In genomic region chr6:36546664-36546957, GRCh38 we compare ENCODE assay signal across 8 cellular contexts. TPM values are rescaled to one million over a fixed set of nuclear protein-coding genes. Genes with fewer than 3 reads are reported as not detected.
DNase-seq lines count a peak whose midpoint lies in the region; TF ChIP-seq lines count a peak whose summit lies in the region.

No MANE protein-coding gene starts in this region.

- H3K27me3 Mint-ChIP-seq in T-helper 2 cell treated with Interferon-gamma antibody and Interleukin-4, amounts not matched to agents 5 μg/mL and 100 μg/mL, for 36 hours (ENCODE audit: low read depth) = no peaks in the 10 kb centered on the region

- H3K9me3 ChIP-seq in sigmoid colon = no peaks in the 10 kb centered on the region

- peaks cover 42% of the 10 kb centered on the region for H3K4me1 Mint-ChIP-seq in T-helper 2 cell treated with Interferon-gamma antibody and Interleukin-4, amounts not matched to agents 5 μg/mL and 100 μg/mL, for 36 hours (ENCODE audit: low read depth)

- in situ Hi-C loops in ACHN (cut with HindIII; ENCODE audit: low pct_ligation_motif_present, low pct_unique_long_range_greater_than_20kb, low sequenced_read_pairs) = no loop called here

- no peaks in the 10 kb centered on the region for H3K27me3 ChIP-seq in H7 (ENCODE audit: control insufficient read depth, insufficient read depth, low read length)
- H3K27me3 ChIP-seq in sigmoid colon = no peaks in the 10 kb centered on the region

- no peak for DNase-seq in H7
- peak; percentile 15 for DNase-seq in T-helper 2 cell treated with Interferon-gamma antibody and Interleukin-4, amounts not matched to agents 5 μg/mL and 100 μg/mL, for 36 hours (ENCODE audit: low spot score)
- peak; percentile 75 for DNase-seq in cardiac septum (ENCODE audit: low spot score)
- no peak for DNase-seq in sigmoid colon
- no peak for DNase-seq in NCI-H345 (lab: John Stamatoyannopoulos, UW)
- DNase-seq in DMS 273 treated with DMSO at 0.1 percent for 48 hours (lab: John Stamatoyannopoulos, UW) = no peak
- no peak for DNase-seq in ACHN
- no peak for DNase-seq in activated gamma-delta T cell (lab: John Stamatoyannopoulos, UW)

- peaks cover 23% of the 10 kb centered on the region for H3K36me3 Mint-ChIP-seq in T-helper 2 cell treated with Interferon-gamma antibody and Interleukin-4, amounts not matched to agents 5 μg/mL and 100 μg/mL, for 36 hours (ENCODE audit: low read depth)

- 0 to 1% methylated on average over 6 of the region's 6 CpGs for WGBS in sigmoid colon, 2 donors

- H3K4me3 ChIP-seq in H7 (ENCODE audit: insufficient read depth, low read depth, low read length) = peak overlapping the region; percentile 88
- peak overlapping the region; percentile 90 to 99 (median 97) for H3K4me3 ChIP-seq in sigmoid colon

- intact Hi-C loops in cardiac septum (cut with DNase I) = loop anchor here (2.0 kb wide), 3 partner anchors 48 to 132 kb away; partner anchors contain the start of genes CDKN1A, KCTD20, PXT1 and SRSF3
- intact Hi-C loops in sigmoid colon (cut with DNase I) = loop anchor here (2.0 to 5.0 kb wide), 4 partner anchors 32 to 134 kb away; partner anchors contain the start of genes KCTD20 and PXT1

- no peak for TF ChIP-seq CTCF in sigmoid colon (IDR thresholded peaks at IDR 0.05)

- H3K4me3 Mint-ChIP-seq in T-helper 2 cell treated with Interferon-gamma antibody and Interleukin-4, amounts not matched to agents 5 μg/mL and 100 μg/mL, for 36 hours = peak overlapping the region; percentile 97

- H3K27ac Mint-ChIP-seq in T-helper 2 cell treated with Interferon-gamma antibody and Interleukin-4, amounts not matched to agents 5 μg/mL and 100 μg/mL, for 36 hours = peak overlapping the region; percentile 95

- H3K27ac ChIP-seq in sigmoid colon = peak overlapping the region; percentile 95 to 100 (median 99)

- H3K9me3 Mint-ChIP-seq in T-helper 2 cell treated with Interferon-gamma antibody and Interleukin-4, amounts not matched to agents 5 μg/mL and 100 μg/mL, for 36 hours = no peaks in the 10 kb centered on the region

- no peak for TF ChIP-seq EP300 in sigmoid colon (IDR thresholded peaks at IDR 0.05)

- TF ChIP-seq POLR2A in sigmoid colon (IDR thresholded peaks at IDR 0.05) = no peak

- H3K36me3 ChIP-seq in H7 (replicated peaks; ENCODE audit: control insufficient read depth, insufficient read depth, low read length) (no peaks in the 10 kb centered on the region), sigmoid colon (no peaks in the 10 kb centered on the region)

- peaks cover 0 to 52% (median 45%) of the 10 kb centered on the region in 4 donors for H3K4me1 ChIP-seq in sigmoid colon

RNA-seq across cellular contexts. Expression of gene STK38, which starts 0.7 kb away (rescaled TPM):
- 7.6 and 8.7 TPM in 2 replicates for total RNA-seq in H7 (2014; rRNA removed; shearing (Covaris generic))
- total RNA-seq in cardiac septum (31.6 TPM), sigmoid colon (10 to 100 TPM; 25.8 to 46.3 (median 33.1) TPM)
- 10 to 100 TPM; 33.6 to 47.8 (median 42.1) TPM for polyA plus RNA-seq in sigmoid colon

RNA-seq across cellular contexts. Expression of gene SRSF3, which starts 47.6 kb away (rescaled TPM):
- total RNA-seq in H7 (2014; rRNA removed; shearing (Covaris generic)) = 111 and 171 TPM in 2 replicates
- total RNA-seq in cardiac septum = 148 TPM
- 100 to 1,000 TPM; 101 to 168 (median 122) TPM for total RNA-seq in sigmoid colon
- polyA plus RNA-seq in sigmoid colon = 100 to 1,000 TPM; 144 to 292 (median 165) TPM

Comparison
In these comparisons a context has a peak if more than half of its experiments do, and no peak if none do; other contexts are left out.
1. DNase-seq: peak in T-helper 2 cell treated with Interferon-gamma antibody and Interleukin-4, amounts not matched to agents 5 μg/mL and 100 μg/mL, for 36 hours (single experiment) and cardiac septum (single experiment); none in H7 (single experiment), sigmoid colon (single experiment), NCI-H345 (single experiment), DMS 273 treated with DMSO at 0.1 percent for 48 hours (single experiment), ACHN (single experiment) and activated gamma-delta T cell (single experiment).